20 cellular contexts compared by ENCODE assay signal in the genomic region with DNA sequence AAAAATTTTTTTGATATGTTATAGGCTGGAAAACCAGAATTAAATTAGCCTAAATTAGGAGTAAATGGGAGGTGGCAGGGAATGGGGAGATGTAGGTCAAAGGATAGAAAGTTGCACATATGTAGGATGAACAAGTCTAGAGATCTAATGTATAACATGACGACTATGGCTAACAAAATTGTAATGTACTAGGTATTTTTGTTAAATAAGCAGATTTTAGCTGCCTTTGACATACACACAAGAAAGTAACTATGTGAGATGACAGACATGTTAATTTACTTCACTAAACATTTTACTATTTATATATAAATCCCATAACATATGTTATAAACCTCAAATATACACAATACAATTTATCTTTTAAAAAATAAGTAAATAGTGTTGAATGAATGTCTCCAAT. TPM values are rescaled to one million over a fixed set of nuclear protein-coding genes. Genes with fewer than 3 reads are reported as not detected.
DNase-seq lines count a peak whose midpoint lies in the region; ATAC-seq, FAIRE-seq and TF ChIP-seq lines count a peak whose summit lies in the region.
"Had no signal": no experiment of that assay in that cellular context is flagged by ENCODE, and none has a peak within 500 bp of the region (broad histone marks: within the 10 kb centered on the region; RNA-seq: fewer than 3 reads in every experiment).

No MANE protein-coding gene starts in this region.

- POLR2A ChIA-PET in A549 (lab: Yijun Ruan, JAX): no interaction called here

- CTCF ChIA-PET in A549 (lab: Yijun Ruan, JAX): no interaction called here

- TF ChIP-seq POLR2A in A549 (IDR thresholded peaks at IDR 0.05; ENCODE audit: low read length) (no peak), ovary (IDR thresholded peaks at IDR 0.05) (no peak)

- H3K27me3 Mint-ChIP-seq in central memory CD8-positive, alpha-beta T cell: no peaks in the 10 kb centered on the region
- H3K27me3 Mint-ChIP-seq: CD4-positive, alpha-beta memory T cell had no signal

- intact Hi-C loops in ovary (cut with DNase I): no loop called here

- FAIRE-seq in A549 (lab: Jason Lieb, UNC) (no peak), islet of Langerhans (lab: Jason Lieb, UNC) (peak; percentile 5)
- FAIRE-seq: GM12891, GM18507, H54 had no signal

- H3K4me2 ChIP-seq in A549: no peak overlapping the region

- TF ChIP-seq EP300 in A549 (IDR thresholded peaks at IDR 0.05): no peak
- no peak for TF ChIP-seq EP300 in ovary (IDR thresholded peaks at IDR 0.05)

- no peak for ATAC-seq in A549
- ATAC-seq in central memory CD8-positive, alpha-beta T cell (replicated peaks; ENCODE audit: extremely low read depth, poor library complexity, severe bottlenecking): no peak
- ATAC-seq in HG03439 (IDR thresholded peaks at IDR 0.05; ENCODE audit: unreplicated experiment): no peak
- no peak for ATAC-seq in GM18517 (IDR thresholded peaks at IDR 0.05; ENCODE audit: unreplicated experiment)

- no peak for TF ChIP-seq CTCF in A549 (IDR thresholded peaks at IDR 0.05)
- TF ChIP-seq CTCF in ovary (IDR thresholded peaks at IDR 0.05): no peak

- DNase-seq in A549 (ENCODE audit: low read depth in 1 of 2, low spot score in 1 of 2): no peak
- no peak for DNase-seq in central memory CD8-positive, alpha-beta T cell (ENCODE audit: low spot score in 2 of 2)
- no peak for DNase-seq in ovary
- DNase-seq: 8988T; C1 segment of cervical spinal cord; Calu3; CD4-positive, alpha-beta memory T cell; COR-L47; DMS53; DMS79 treated with DMSO at 0.1 percent for 48 hours; GF-D8; GOT3 had no signal

- peaks cover 4% of the 10 kb centered on the region for H3K36me3 Mint-ChIP-seq in central memory CD8-positive, alpha-beta T cell (ENCODE audit: insufficient read depth)

- no peaks in the 10 kb centered on the region for H3K27me3 ChIP-seq in ovary

- 92% methylated on average over 1 of the region's 1 CpG for WGBS in A549 (ENCODE audit: missing lambda C conversion rate)
- 92 to 100% (median 98%) methylated on average over 1 of the region's 1 CpG for WGBS in ovary, 3 donors

- no peak for TF ChIP-seq RAD21 in A549 (conservative IDR thresholded peaks at IDR 0.05 in 1 of 2, IDR thresholded peaks at IDR 0.05 in 1 of 2)

- no peak overlapping the region for H3K4me3 ChIP-seq in A549
- no peak overlapping the region for H3K4me3 ChIP-seq in ovary
- H3K4me3 ChIP-seq: HAP-1 had no signal

- no peaks in the 10 kb centered on the region for H3K4me1 ChIP-seq in A549
- no peaks in the 10 kb centered on the region for H3K4me1 ChIP-seq in ovary (ENCODE audit: insufficient read depth)
- H3K4me1 ChIP-seq: HAP-1 had no signal

- H3K27ac ChIP-seq in A549 (no peak overlapping the region), ovary (no peak overlapping the region)

- H3K36me3 ChIP-seq in ovary: no peaks in the 10 kb centered on the region

- H3K4me1 Mint-ChIP-seq in central memory CD8-positive, alpha-beta T cell: peaks cover 19% of the 10 kb centered on the region

- peak overlapping the region; percentile 60 for H3K27ac Mint-ChIP-seq in central memory CD8-positive, alpha-beta T cell (ENCODE audit: low read depth)
- H3K27ac Mint-ChIP-seq: CD4-positive, alpha-beta memory T cell; HFFc6 had no signal

- no peak overlapping the region for H3K4me3 Mint-ChIP-seq in central memory CD8-positive, alpha-beta T cell
- H3K4me3 Mint-ChIP-seq: CD4-positive, alpha-beta memory T cell; HFFc6 had no signal

- no peaks in the 10 kb centered on the region for H3K9me3 Mint-ChIP-seq in central memory CD8-positive, alpha-beta T cell
- H3K9me3 Mint-ChIP-seq: CD4-positive, alpha-beta memory T cell; HFFc6 had no signal

- H3K9me3 ChIP-seq in A549 (no peaks in the 10 kb centered on the region), ovary (no peaks in the 10 kb centered on the region)
- H3K9me3 ChIP-seq: HAP-1 had no signal

TF ChIP-seq in A549, 52 proteins besides CTCF, POLR2A, EP300 and RAD21:
- TF ChIP-seq, protein P1, sequence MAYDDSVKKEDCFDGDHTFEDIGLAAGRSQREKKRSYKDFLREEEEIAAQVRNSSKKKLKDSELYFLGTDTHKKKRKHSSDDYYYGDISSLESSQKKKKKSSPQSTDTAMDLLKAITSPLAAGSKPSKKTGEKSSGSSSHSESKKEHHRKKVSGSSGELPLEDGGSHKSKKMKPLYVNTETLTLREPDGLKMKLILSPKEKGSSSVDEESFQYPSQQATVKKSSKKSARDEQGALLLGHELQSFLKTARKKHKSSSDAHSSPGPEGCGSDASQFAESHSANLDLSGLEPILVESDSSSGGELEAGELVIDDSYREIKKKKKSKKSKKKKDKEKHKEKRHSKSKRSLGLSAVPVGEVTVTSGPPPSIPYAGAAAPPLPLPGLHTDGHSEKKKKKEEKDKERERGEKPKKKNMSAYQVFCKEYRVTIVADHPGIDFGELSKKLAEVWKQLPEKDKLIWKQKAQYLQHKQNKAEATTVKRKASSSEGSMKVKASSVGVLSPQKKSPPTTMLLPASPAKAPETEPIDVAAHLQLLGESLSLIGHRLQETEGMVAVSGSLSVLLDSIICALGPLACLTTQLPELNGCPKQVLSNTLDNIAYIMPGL (CRISPR knock-in tag; IDR thresholded peaks at IDR 0.05; ENCODE audit: borderline replicate concordance): no peak
- TF ChIP-seq MAFK (IDR thresholded peaks at IDR 0.05; ENCODE audit: partially characterized antibody): peak; percentile 8
- TF ChIP-seq CBX8 (IDR thresholded peaks at IDR 0.05): no peak
- TF ChIP-seq ESRRA (IDR thresholded peaks at IDR 0.05; ENCODE audit: borderline replicate concordance, low read length): no peak
- TF ChIP-seq MYC (IDR thresholded peaks at IDR 0.05; ENCODE audit: borderline replicate concordance, low read length): no peak
- TF ChIP-seq USF2 (IDR thresholded peaks at IDR 0.05): no peak

RNA-seq across cellular contexts. Expression of gene GLIS1, which starts 30.2 kb away (rescaled TPM):
- polyA plus RNA-seq in A549 (2011; rRNA removed) (not detected in 2 replicates), A549 (2017; fragmentation: RNase III; extraction: RNeasy Plus Mini Kit Qiagen cat#74134 plus additional on column Dnase treatment) (0.04 TPM in 2 of 3 replicates, not detected in the other), ovary (under 1 TPM in 1 of 2 donors, not detected in 1; 0.39 TPM)
- polyA plus RNA-seq in A549 (2012; cell fraction: cytosol; rRNA removed): not detected in 2 replicates
- polyA plus RNA-seq in A549 (2012; cell fraction: nucleus; rRNA removed): 0.01 TPM in 1 of 2 replicates, not detected in the other
- polyA minus RNA-seq in A549 (2011; rRNA and poly(A)+ RNA removed): not detected in 2 replicates
- 1 to 10 TPM in 2 of 7 donors, under 1 TPM in 5; 0.12 to 2.9 (median 0.57) TPM for total RNA-seq in ovary
- total RNA-seq: Calu3; CD4-positive, alpha-beta memory T cell had no signal
- polyA plus RNA-seq: CD4-positive, alpha-beta memory T cell had no signal
